8 cellular contexts compared by ENCODE assay signal in the genomic region with DNA sequence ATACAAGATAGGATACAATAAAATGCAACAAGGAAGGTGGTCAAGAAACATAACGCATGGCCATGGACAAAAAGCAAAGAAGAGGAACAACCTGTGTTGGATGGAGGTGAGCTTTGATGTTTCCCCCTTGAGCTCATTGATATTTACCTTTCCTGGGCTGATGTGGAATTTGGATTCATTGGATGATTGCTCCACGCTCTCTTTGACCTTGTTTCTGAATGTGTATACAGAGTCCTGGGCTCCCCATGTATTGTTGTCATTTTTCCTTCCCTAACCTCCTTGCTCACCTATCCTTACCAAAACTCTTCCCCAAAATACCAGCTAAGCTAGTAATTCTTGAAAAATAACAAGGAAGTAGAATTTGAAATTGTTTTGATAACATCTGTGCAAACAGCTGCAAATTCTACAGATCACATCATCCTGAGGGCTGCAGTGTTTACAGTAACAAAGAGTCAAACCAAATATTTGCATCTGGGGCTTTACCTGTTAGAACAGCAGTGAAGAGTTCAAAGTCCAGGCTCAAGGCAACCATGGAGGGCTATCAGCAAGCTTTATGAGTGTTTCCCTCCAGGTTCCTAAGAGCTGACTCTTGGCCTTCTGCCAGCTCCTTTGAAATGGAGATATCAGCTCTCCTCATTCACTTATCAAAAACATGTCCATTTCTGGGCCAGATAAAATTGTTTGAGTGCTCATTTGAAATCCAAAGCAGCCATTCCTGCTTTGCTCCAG.
DNase-seq lines count a peak whose midpoint lies in the region; ATAC-seq and TF ChIP-seq lines count a peak whose summit lies in the region.

No MANE protein-coding gene starts in this region.

- CTCF ChIA-PET in PC-9 (lab: Charles Lee): interaction anchor here (0.6 to 1.0 kb wide), 3 partner anchors 10 to 216 kb away, joined by 3 read pairs; no protein-coding TSS in a partner anchor

- H3K79me2 ChIP-seq in PC-9 (ENCODE audit: low read depth): no peaks in the 10 kb centered on the region

- no peaks in the 10 kb centered on the region for H3K9me3 ChIP-seq in PC-9 (ENCODE audit: insufficient read depth, low read depth)
- no peaks in the 10 kb centered on the region for H3K9me3 ChIP-seq in mucosa of stomach (ENCODE audit: control insufficient read depth, low read length)

- BruUV-seq in PC-9 (replicated peaks; lab: Mats Ljungman, UMichigan): no TSS peak

- no peak overlapping the region for H2AFZ ChIP-seq in PC-9

- H4K20me1 ChIP-seq in PC-9 (ENCODE audit: insufficient read depth): no peaks in the 10 kb centered on the region

- no peaks in the 10 kb centered on the region for H3K9me2 ChIP-seq in PC-9 (ENCODE audit: insufficient read depth)

- TF ChIP-seq CTCF in PC-9 (conservative IDR thresholded peaks at IDR 0.05): no peak

- POLR2A ChIA-PET in PC-9 (lab: Charles Lee; ENCODE audit: unreplicated experiment): interaction anchor here (0.6 to 0.7 kb wide), 4 partner anchors 13 to 230 kb away, joined by 5 to 13 read pairs (median 8); no protein-coding TSS in a partner anchor

- H3K9ac ChIP-seq in mucosa of stomach (ENCODE audit: low read length): peak overlapping the region; percentile 14

- peak; percentile 91 for ATAC-seq in GM21360 (IDR thresholded peaks at IDR 0.05; ENCODE audit: unreplicated experiment)
- ATAC-seq in HG03439 (IDR thresholded peaks at IDR 0.05; ENCODE audit: unreplicated experiment): peak; percentile 93

- DNase-seq in EH (ENCODE audit: low read depth) (peak; percentile 15), PC-9 (peak in 1 of 2 experiments; percentile 80), AG08396 (ENCODE audit: low spot score) (no peak), A172 (ENCODE audit: low spot score) (no peak), dedifferentiated amniotic fluid mesenchymal stem cell (ENCODE audit: extremely low spot score) (no peak)

- 0 out of 2 replicates have a peak overlapping the region, but pooled peaks have one; percentile 0 for H3K4me2 ChIP-seq in PC-9

- H3K4me1 ChIP-seq in PC-9 (replicated peaks; ENCODE audit: insufficient read depth): peaks cover 37% of the 10 kb centered on the region
- peaks cover 53% of the 10 kb centered on the region for H3K4me1 ChIP-seq in mucosa of stomach (ENCODE audit: control insufficient read depth, insufficient read depth, low read length)

- H3F3A ChIP-seq in PC-9 (ENCODE audit: insufficient read depth, low read depth): peaks cover 14% of the 10 kb centered on the region; the same call in 1 of the 2 replicates

- peak overlapping the region; percentile 17; the same call in 1 of the 2 replicates for H3K27ac ChIP-seq in PC-9

- no peaks in the 10 kb centered on the region for H3K36me3 ChIP-seq in PC-9 (ENCODE audit: low read depth)
- H3K36me3 ChIP-seq in mucosa of stomach (ENCODE audit: control insufficient read depth, insufficient read depth, low read length): no peaks in the 10 kb centered on the region

- H3K4me3 ChIP-seq in PC-9 (no peak overlapping the region), mucosa of stomach (ENCODE audit: low read length) (peak overlapping the region; percentile 5)

- H3K27me3 ChIP-seq in PC-9 (ENCODE audit: insufficient read depth, low read depth): no peaks in the 10 kb centered on the region
- no peaks in the 10 kb centered on the region for H3K27me3 ChIP-seq in mucosa of stomach (ENCODE audit: control insufficient read depth, insufficient read depth, low read length)

- intact Hi-C loops in PC-9 (cut with micrococcal nuclease; ENCODE audit: unreplicated experiment): loop anchor here (10.0 kb wide), 1 partner anchor 52 kb away; no protein-coding TSS in a partner anchor
